Comparison of ENCODE assay signal across 8 cellular contexts in genomic region chr2:213232649-213233437, GRCh38. TPM values are rescaled to one million over a fixed set of nuclear protein-coding genes. Genes with fewer than 3 reads are reported as not detected.
DNase-seq lines count a peak whose midpoint lies in the region; ATAC-seq and TF ChIP-seq lines count a peak whose summit lies in the region.

No MANE protein-coding gene starts in this region.

- H3K4me1 Mint-ChIP-seq in Calu3 (ENCODE audit: low read depth, unreplicated experiment) = peaks cover 23% of the 10 kb centered on the region

- DNase-seq in NCI-H2171 treated with DMSO at 0.1 percent for 48 hours (lab: John Stamatoyannopoulos, UW) (peak; percentile 57), amniotic epithelial cell (ENCODE audit: low read depth) (peak; percentile 33), NOMO-1 treated with dmso at 0.1 percent for 144 hours (lab: John Stamatoyannopoulos, UW; ENCODE audit: unreplicated experiment) (no peak), NCI-H187 (lab: John Stamatoyannopoulos, UW) (no peak), Calu3 (no peak)
- DNase-seq in stimulated activated CD8-positive, alpha-beta memory T cell treated with anti-CD3 and anti-CD28 coated beads, Interleukin-12 subunit alpha, Interleukin-12 subunit beta, amount 100 ng/mL, for 24 hours (ENCODE audit: extremely low read depth) = peak; percentile 7

- H3K27me3 Mint-ChIP-seq in Calu3 (ENCODE audit: unreplicated experiment) = no peaks in the 10 kb centered on the region

- H3K27ac Mint-ChIP-seq in Calu3 (ENCODE audit: unreplicated experiment) = no peak overlapping the region

- H3K36me3 Mint-ChIP-seq in Calu3 (ENCODE audit: insufficient read depth, unreplicated experiment) = no peaks in the 10 kb centered on the region

- BruUV-seq in Calu3 (replicated peaks; lab: Mats Ljungman, UMichigan) = no TSS peak

- CTCF ChIA-PET in Calu3 (lab: Charles Lee) = no interaction called here

- ATAC-seq in GM18858 (IDR thresholded peaks at IDR 0.05; ENCODE audit: unreplicated experiment) (peak; percentile 89), HG02623 (IDR thresholded peaks at IDR 0.05; ENCODE audit: unreplicated experiment) (peak; percentile 88)

- H3K4me3 Mint-ChIP-seq in Calu3 (ENCODE audit: low read depth, unreplicated experiment) = no peak overlapping the region

- intact Hi-C loops in Calu3 (cut with micrococcal nuclease; ENCODE audit: unreplicated experiment) = no loop called here

- H3K9me3 Mint-ChIP-seq in Calu3 (ENCODE audit: low read depth, unreplicated experiment) = no peaks in the 10 kb centered on the region

- TF ChIP-seq CTCF in Calu3 (IDR thresholded peaks at IDR 0.05; ENCODE audit: unreplicated experiment) = no peak

RNA-seq across cellular contexts. Expression of gene SPAG16, which starts 51.4 kb away (rescaled TPM):
- 29.2 and 30.2 TPM in 2 replicates for total RNA-seq in Calu3 (2022)

Comparison
In these comparisons a context has a peak if more than half of its experiments do, and no peak if none do; other contexts are left out.
1. DNase-seq: peak in NCI-H2171 treated with DMSO at 0.1 percent for 48 hours (single experiment), amniotic epithelial cell (single experiment) and stimulated activated CD8-positive, alpha-beta memory T cell treated with anti-CD3 and anti-CD28 coated beads, Interleukin-12 subunit alpha, Interleukin-12 subunit beta, amount 100 ng/mL, for 24 hours (single experiment); none in NOMO-1 treated with dmso at 0.1 percent for 144 hours (single experiment), NCI-H187 (0 of 2) and Calu3 (single experiment).